ENCODE assay signal across 8 cellular contexts in the genomic region with DNA sequence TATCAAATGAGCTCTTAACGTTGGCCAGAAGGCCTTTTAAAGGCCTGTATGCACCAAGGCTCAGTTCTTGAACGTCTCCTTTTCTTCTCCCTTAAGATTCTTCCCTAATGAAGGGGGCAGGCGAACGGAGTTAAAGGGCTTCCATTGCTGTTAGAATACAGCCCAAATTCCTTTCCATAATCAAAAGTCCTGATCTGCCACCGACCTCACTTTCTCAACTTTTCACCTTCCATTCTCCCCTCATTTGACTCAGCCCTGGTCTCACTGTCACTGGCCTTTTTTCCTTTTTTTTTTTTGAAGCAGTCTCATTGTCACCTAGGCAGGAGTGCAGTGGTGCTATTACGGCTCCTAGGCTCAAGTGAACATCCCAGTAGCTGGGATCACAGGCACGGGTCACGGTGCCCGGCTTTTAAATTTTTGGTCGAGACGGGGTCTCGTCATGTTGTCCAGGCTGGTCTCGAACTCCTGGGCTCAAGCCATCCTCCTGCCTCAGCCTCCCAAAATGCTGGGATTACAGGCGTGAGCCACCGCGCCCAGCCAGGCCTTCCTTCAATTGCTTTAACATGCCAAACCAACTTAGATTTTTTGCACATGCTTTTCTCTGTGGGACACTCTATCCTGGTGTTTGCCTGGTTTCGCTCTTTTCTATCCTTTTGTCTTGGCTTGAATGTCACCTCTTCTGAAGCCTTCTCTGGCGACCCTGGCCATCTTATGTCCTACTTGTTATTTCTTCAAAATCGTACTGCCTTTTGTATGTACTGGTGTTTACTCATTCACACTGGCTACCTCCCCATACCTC. TPM values are rescaled to one million over a fixed set of nuclear protein-coding genes. Genes with fewer than 3 reads are reported as not detected.
DNase-seq lines count a peak whose midpoint lies in the region; ATAC-seq and TF ChIP-seq lines count a peak whose summit lies in the region.

No MANE protein-coding gene starts in this region.

- WGBS in hepatocyte (ENCODE audit: low lambda C conversion rate, missing lambda C conversion rate) = 50% methylated on average over 19 of the region's 19 CpGs

- H3K9me2 ChIP-seq in SU-DHL-6 (replicated peaks; ENCODE audit: insufficient read depth, low read length) (no peaks in the 10 kb centered on the region), hepatocyte (replicated peaks; ENCODE audit: insufficient read depth) (no peaks in the 10 kb centered on the region)

- DNase-seq in GM03348 (ENCODE audit: low spot score) (peak; percentile 6), hepatocyte (ENCODE audit: low spot score) (no peak), dermis blood vessel endothelial cell (no peak)
- DNase-seq in activated CD4-positive, alpha-beta T cell treated with anti-CD3 and anti-CD28 coated beads, Interleukin-2, amount 50 U/mL, for 4 hours = no peak

- H3K9ac ChIP-seq in SU-DHL-6 (ENCODE audit: low read length) = peak overlapping the region; percentile 99
- H3K9ac ChIP-seq in skeletal muscle satellite cell (ENCODE audit: low read depth, low read length) = peak overlapping the region; percentile 94

- H3K9me3 ChIP-seq in SU-DHL-6 (ENCODE audit: insufficient read depth, low read length) (no peaks in the 10 kb centered on the region), hepatocyte (ENCODE audit: low read depth) (no peaks in the 10 kb centered on the region), skeletal muscle satellite cell (replicated peaks; ENCODE audit: low read length) (no peaks in the 10 kb centered on the region)

- no peak for ATAC-seq in GM21381 (IDR thresholded peaks at IDR 0.05; ENCODE audit: unreplicated experiment)
- ATAC-seq in HG03457 (IDR thresholded peaks at IDR 0.05; ENCODE audit: unreplicated experiment) = no peak

- H2AFZ ChIP-seq in SU-DHL-6 (ENCODE audit: low read depth, low read length, severe bottlenecking) (peak overlapping the region; percentile 99), hepatocyte (peak overlapping the region; percentile 98)

- no peaks in the 10 kb centered on the region for H4K20me1 ChIP-seq in SU-DHL-6 (ENCODE audit: low read depth, low read length)
- peaks cover 3% of the 10 kb centered on the region for H4K20me1 ChIP-seq in hepatocyte (ENCODE audit: insufficient read depth, poor library complexity, severe bottlenecking)

- no peaks in the 10 kb centered on the region for H3K36me3 ChIP-seq in SU-DHL-6 (ENCODE audit: low read length)
- H3K36me3 ChIP-seq in hepatocyte (replicated peaks; ENCODE audit: insufficient read depth, low read depth) = no peaks in the 10 kb centered on the region
- no peaks in the 10 kb centered on the region for H3K36me3 ChIP-seq in skeletal muscle satellite cell (ENCODE audit: insufficient read depth, low read length)

- no peaks in the 10 kb centered on the region for H3K27me3 ChIP-seq in SU-DHL-6 (ENCODE audit: low read length)
- H3K27me3 ChIP-seq in hepatocyte = no peaks in the 10 kb centered on the region
- no peaks in the 10 kb centered on the region for H3K27me3 ChIP-seq in skeletal muscle satellite cell (ENCODE audit: control insufficient read depth, insufficient read depth, low read length)

- H3F3A ChIP-seq in SU-DHL-6 (ENCODE audit: insufficient read depth) = peaks cover 7% of the 10 kb centered on the region

- H3K4me2 ChIP-seq in SU-DHL-6 (ENCODE audit: low read depth, low read length, poor library complexity, severe bottlenecking) (peak overlapping the region; percentile 93), hepatocyte (peak overlapping the region; percentile 78), skeletal muscle satellite cell (ENCODE audit: low read length) (peak overlapping the region; percentile 74)

- H3K27ac ChIP-seq in SU-DHL-6 (ENCODE audit: low read depth, low read length) (peak overlapping the region; percentile 90), hepatocyte (peak overlapping the region; percentile 100)

- H3K4me1 ChIP-seq in hepatocyte (ENCODE audit: insufficient read depth) (peaks cover 22% of the 10 kb centered on the region), skeletal muscle satellite cell (ENCODE audit: control insufficient read depth, insufficient read depth, low read length) (peaks cover 17% of the 10 kb centered on the region)

- H3K4me3 ChIP-seq in SU-DHL-6 (ENCODE audit: insufficient read depth, low read length, poor library complexity, severe bottlenecking) = peak overlapping the region; percentile 100
- H3K4me3 ChIP-seq in hepatocyte = peak overlapping the region; percentile 95
- peak overlapping the region; percentile 93 for H3K4me3 ChIP-seq in skeletal muscle satellite cell (ENCODE audit: low read length)

- no peak for TF ChIP-seq CTCF in SU-DHL-6 (IDR thresholded peaks at IDR 0.05; ENCODE audit: insufficient read depth, low read length, poor library complexity, severe bottlenecking)
- no peak for TF ChIP-seq CTCF in hepatocyte (IDR thresholded peaks at IDR 0.05; ENCODE audit: poor library complexity)

- H3K79me2 ChIP-seq in SU-DHL-6 (ENCODE audit: insufficient read depth, low read length) = peaks cover 38% of the 10 kb centered on the region
- peaks cover 45% of the 10 kb centered on the region for H3K79me2 ChIP-seq in hepatocyte

RNA-seq across cellular contexts. Expression of gene CMPK1, which starts 0.6 kb away (rescaled TPM):
- total RNA-seq in hepatocyte = 182 and 206 TPM in 2 replicates
- 113 and 114 TPM in 2 replicates for polyA plus RNA-seq in hepatocyte
- 98.4 and 106 TPM in 2 replicates for total RNA-seq in skeletal muscle satellite cell (2012; rRNA removed)
- 112 and 130 TPM in 2 replicates for total RNA-seq in dermis blood vessel endothelial cell

RNA-seq across cellular contexts. Expression of gene STIL, which starts 19.0 kb away (rescaled TPM):
- total RNA-seq in hepatocyte (6.1 and 9.0 TPM in 2 replicates), dermis blood vessel endothelial cell (6.1 and 18.1 TPM in 2 replicates)
- 2.5 and 3.8 TPM in 2 replicates for polyA plus RNA-seq in hepatocyte
- 8.3 and 10.1 TPM in 2 replicates for total RNA-seq in skeletal muscle satellite cell (2012; rRNA removed)
